Comparison of ENCODE assay signal across 1 cellular context in genomic region chr3:42589382-42590109, GRCh38.
TF ChIP-seq lines count a peak whose summit lies in the region.

No MANE protein-coding gene starts in this region.

TF ChIP-seq in SK-N-SH treated with all-trans-retinoic acid at 6 μM for 48 hours, 23 proteins besides CTCF, POLR2A, EP300 and RAD21 (continued from another document):
- TF ChIP-seq TSHZ2 (CRISPR knock-in tag; IDR thresholded peaks at IDR 0.05) (no peak), POU6F1 (CRISPR knock-in tag; IDR thresholded peaks at IDR 0.05; ENCODE audit: borderline replicate concordance, low read depth) (no peak), CREB5 (CRISPR knock-in tag; IDR thresholded peaks at IDR 0.05; ENCODE audit: low read depth) (no peak)
